In the genomic region with DNA sequence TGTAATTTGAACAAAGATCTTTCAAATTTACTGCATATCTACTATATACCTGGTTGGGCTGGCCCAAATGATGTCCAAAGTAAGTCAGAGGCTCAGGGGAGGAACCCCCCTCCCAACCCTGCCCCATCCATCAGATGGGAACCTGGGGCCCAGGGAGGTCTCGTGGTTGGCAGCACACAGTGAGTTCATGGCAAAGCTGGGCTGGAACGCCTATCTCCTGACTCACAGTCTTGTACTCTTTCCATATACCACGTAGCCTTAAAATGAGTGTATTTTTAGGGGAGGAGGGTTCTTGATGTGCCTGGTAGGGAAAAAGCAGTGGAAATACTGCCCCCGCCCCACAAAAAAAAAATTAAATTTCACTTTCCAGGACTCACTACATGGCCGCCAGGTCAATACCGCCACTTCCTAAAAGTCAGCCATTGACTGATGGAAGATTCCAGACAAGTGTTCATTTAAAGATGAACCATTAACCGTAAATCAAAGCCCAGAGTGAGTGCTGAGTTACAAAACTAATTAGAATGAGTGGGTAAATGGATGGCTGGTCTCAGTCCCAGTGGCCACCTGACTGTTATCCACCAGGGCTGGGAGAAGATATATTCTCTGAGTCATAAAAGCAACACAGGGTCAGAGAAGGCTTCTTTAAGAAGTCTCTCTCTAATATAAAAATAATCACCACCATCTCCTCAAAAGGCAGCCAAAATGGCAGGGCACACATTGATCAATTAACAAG, we compare ENCODE assay signal across 16 cellular contexts.
DNase-seq lines count a peak whose midpoint lies in the region; ATAC-seq, FAIRE-seq and TF ChIP-seq lines count a peak whose summit lies in the region.
"Had no signal": no experiment of that assay in that cellular context is flagged by ENCODE, and none has a peak within 500 bp of the region (broad histone marks: within the 10 kb centered on the region; RNA-seq: fewer than 3 reads in every experiment).

No MANE protein-coding gene starts in this region.

- H3K4me1 ChIP-seq in tibial artery: peaks cover 0 to 48% (median 27%) of the 10 kb centered on the region in 4 donors
- H3K4me1 ChIP-seq: Caco-2 had no signal

- peak overlapping the region; percentile 29 to 45 for H3K27ac ChIP-seq in tibial artery

- intact Hi-C loops in tibial artery (cut with DNase I; ENCODE audit: low total_unique reads): no loop called here

- peak; percentile 81 for DNase-seq in HT1080 (ENCODE audit: low read depth)
- DNase-seq in amniotic epithelial cell (ENCODE audit: low read depth): peak; percentile 73
- DNase-seq in glomerular visceral epithelial cell (ENCODE audit: extremely low spot score): peak; percentile 75
- no peak for DNase-seq in tibial artery
- no peak for DNase-seq in naive thymus-derived CD8-positive, alpha-beta T cell
- no peak for DNase-seq in globus pallidus (ENCODE audit: low spot score)
- DNase-seq in frontal cortex (ENCODE audit: low spot score in 2 of 2): no peak
- DNase-seq: activated CD4-positive, alpha-beta T cell treated with anti-CD3 and anti-CD28 coated beads, Interleukin-2, amount 10 ng/mL, durations not matched to agents 24 days and 14 days; Caco-2; esophagus squamous epithelium; kidney; MM.1S; NCI-H2227 treated with DMSO at 0.1 percent for 48 hours had no signal

- no peak overlapping the region for H3K4me3 Mint-ChIP-seq in naive thymus-derived CD8-positive, alpha-beta T cell
- H3K4me3 Mint-ChIP-seq: activated CD4-positive, alpha-beta T cell treated with anti-CD3 and anti-CD28 coated beads, Interleukin-2, amount 10 ng/mL, durations not matched to agents 24 days and 14 days; neural crest cell; T-helper 1 cell treated with Interleukin-12 subunit alpha and Interleukin-12 subunit beta and Interleukin-4 antibody, amounts not matched to agents 30 μg/mL and 1 μg/mL, for 36 hours had no signal

- H3K27ac Mint-ChIP-seq in naive thymus-derived CD8-positive, alpha-beta T cell: peak overlapping the region in 1 of 10 donors; percentile 4
- H3K27ac Mint-ChIP-seq: activated CD4-positive, alpha-beta T cell treated with anti-CD3 and anti-CD28 coated beads, Interleukin-2, amount 10 ng/mL, durations not matched to agents 24 days and 14 days; activated T-helper 2 cell treated with anti-CD3 and anti-CD28 coated beads, Interferon-gamma antibody, Interleukin-2, Interleukin-4, amounts not matched to agents 10 μg/mL and 5 μg/mL and 100 μg/mL, durations not matched to agents 14 hours and 24 hours and 36 hours; T-helper 1 cell treated with Interleukin-12 subunit alpha and Interleukin-12 subunit beta and Interleukin-4 antibody, amounts not matched to agents 30 μg/mL and 1 μg/mL, for 36 hours had no signal

- TF ChIP-seq CTCF in tibial artery (IDR thresholded peaks at IDR 0.05): no peak

- peaks cover 6 to 23% (median 6%) of the 10 kb centered on the region in 5 donors for H3K27me3 Mint-ChIP-seq in naive thymus-derived CD8-positive, alpha-beta T cell

- H3K9me3 ChIP-seq in tibial artery: no peaks in the 10 kb centered on the region
- H3K9me3 ChIP-seq: Caco-2, esophagus squamous epithelium had no signal

- FAIRE-seq in frontal cortex (lab: Jason Lieb, UNC): no peak
- FAIRE-seq: kidney had no signal

- no peaks in the 10 kb centered on the region for H3K4me1 Mint-ChIP-seq in naive thymus-derived CD8-positive, alpha-beta T cell

- no peaks in the 10 kb centered on the region for H3K36me3 ChIP-seq in tibial artery
- H3K36me3 ChIP-seq: esophagus squamous epithelium had no signal

- no peak for ATAC-seq in naive thymus-derived CD8-positive, alpha-beta T cell

- H3K9me3 Mint-ChIP-seq in naive thymus-derived CD8-positive, alpha-beta T cell: no peaks in the 10 kb centered on the region
- H3K9me3 Mint-ChIP-seq: activated CD4-positive, alpha-beta T cell treated with anti-CD3 and anti-CD28 coated beads, Interleukin-2, amount 10 ng/mL, durations not matched to agents 24 days and 14 days; activated T-helper 2 cell treated with anti-CD3 and anti-CD28 coated beads, Interferon-gamma antibody, Interleukin-2, Interleukin-4, amounts not matched to agents 10 μg/mL and 5 μg/mL and 100 μg/mL, durations not matched to agents 14 hours and 24 hours and 36 hours; neural crest cell; T-helper 1 cell treated with Interleukin-12 subunit alpha and Interleukin-12 subunit beta and Interleukin-4 antibody, amounts not matched to agents 30 μg/mL and 1 μg/mL, for 36 hours had no signal

- POLR2A ChIA-PET in naive thymus-derived CD8-positive, alpha-beta T cell (lab: Charles Lee): no interaction called here

- H3K36me3 Mint-ChIP-seq in naive thymus-derived CD8-positive, alpha-beta T cell: no peaks in the 10 kb centered on the region

- H3K4me3 ChIP-seq in tibial artery: no peak overlapping the region
- H3K4me3 ChIP-seq: esophagus squamous epithelium had no signal

- H3K27me3 ChIP-seq in tibial artery: no peaks in the 10 kb centered on the region
- H3K27me3 ChIP-seq: esophagus squamous epithelium had no signal

Comparison
In these comparisons a context has a peak if more than half of its experiments do, and no peak if none do; other contexts are left out.
1. DNase-seq: peak in HT1080 (single experiment), amniotic epithelial cell (single experiment) and glomerular visceral epithelial cell (single experiment); none in tibial artery (0 of 2), naive thymus-derived CD8-positive, alpha-beta T cell (0 of 10), globus pallidus (single experiment) and frontal cortex (0 of 2).